In genomic region chr1:11806307-11806936, GRCh38 we compare ENCODE assay signal across 8 cellular contexts. TPM values are rescaled to one million over a fixed set of nuclear protein-coding genes. Genes with fewer than 3 reads are reported as not detected.
A peak's percentile ranks its signal among the peaks of the same experiment; 100 is the strongest.
DNase-seq lines count a peak whose midpoint lies in the region; ATAC-seq and TF ChIP-seq lines count a peak whose summit lies in the region.

No MANE protein-coding gene starts in this region.

- peak overlapping the region; percentile 96 to 98 for H3K4me3 Mint-ChIP-seq in activated T-cell treated with anti-CD3 and anti-CD28 coated beads, Interleukin-2, amount 50 U/mL, for 72 hours
- H3K4me3 Mint-ChIP-seq in progenitor cell of endocrine pancreas (ENCODE audit: low read depth): peak overlapping the region; percentile 100

- H3K36me3 Mint-ChIP-seq in activated T-cell treated with anti-CD3 and anti-CD28 coated beads, Interleukin-2, amount 50 U/mL, for 72 hours (ENCODE audit: insufficient read depth in 2 of 2): peaks cover 0 to 2% of the 10 kb centered on the region in 2 donors
- H3K36me3 Mint-ChIP-seq in progenitor cell of endocrine pancreas (ENCODE audit: insufficient read depth): peaks cover 5% of the 10 kb centered on the region

- H3K27me3 Mint-ChIP-seq in activated T-cell treated with anti-CD3 and anti-CD28 coated beads, Interleukin-2, amount 50 U/mL, for 72 hours (ENCODE audit: low read depth): no peaks in the 10 kb centered on the region
- no peaks in the 10 kb centered on the region for H3K27me3 Mint-ChIP-seq in progenitor cell of endocrine pancreas

- peak; percentile 33 for ATAC-seq in GM21423 (IDR thresholded peaks at IDR 0.05; ENCODE audit: unreplicated experiment)
- ATAC-seq in activated T-cell treated with anti-CD3 and anti-CD28 coated beads, Interleukin-2, amount 50 U/mL, for 72 hours (replicated peaks in 1 of 2): peak; percentile 57 to 59

- no peak for TF ChIP-seq CTCF in progenitor cell of endocrine pancreas (IDR thresholded peaks at IDR 0.05; ENCODE audit: unreplicated experiment)

- no peaks in the 10 kb centered on the region for H3K9me3 Mint-ChIP-seq in activated T-cell treated with anti-CD3 and anti-CD28 coated beads, Interleukin-2, amount 50 U/mL, for 72 hours
- H3K9me3 Mint-ChIP-seq in progenitor cell of endocrine pancreas (ENCODE audit: low read depth): no peaks in the 10 kb centered on the region

- intact Hi-C loops in cardiac septum (cut with DNase I): loop anchor here (1.0 kb wide), 1 partner anchor 16 kb away; no protein-coding TSS in a partner anchor

- peak overlapping the region; percentile 93 for H3K27ac Mint-ChIP-seq in activated T-cell treated with anti-CD3 and anti-CD28 coated beads, Interleukin-2, amount 50 U/mL, for 72 hours
- H3K27ac Mint-ChIP-seq in progenitor cell of endocrine pancreas: peak overlapping the region; percentile 97

- DNase-seq in DMS 273 (lab: John Stamatoyannopoulos, UW; ENCODE audit: unreplicated experiment) (peak; percentile 92), DMS 273 treated with DMSO at 0.1 percent for 48 hours (lab: John Stamatoyannopoulos, UW) (no peak), HPDE6-E6E7 (ENCODE audit: extremely low spot score) (peak; percentile 71), cardiac septum (ENCODE audit: low spot score) (peak; percentile 44), progenitor cell of endocrine pancreas (ENCODE audit: low spot score, unreplicated experiment) (no peak), HK-2 (ENCODE audit: unreplicated experiment) (no peak)
- no peak for DNase-seq in activated T-cell treated with anti-CD3 and anti-CD28 coated beads, Interleukin-2, amount 50 U/mL, for 72 hours

- peaks cover 73% of the 10 kb centered on the region for H3K4me1 Mint-ChIP-seq in activated T-cell treated with anti-CD3 and anti-CD28 coated beads, Interleukin-2, amount 50 U/mL, for 72 hours (ENCODE audit: low read depth)
- H3K4me1 Mint-ChIP-seq in progenitor cell of endocrine pancreas (ENCODE audit: low read depth): peaks cover 44% of the 10 kb centered on the region

RNA-seq across cellular contexts. Expression of gene CLCN6, which starts 0.4 kb away (rescaled TPM):
- total RNA-seq in activated T-cell treated with anti-CD3 and anti-CD28 coated beads, Interleukin-2, amount 50 U/mL, for 72 hours: 1 to 10 TPM; 8.2 to 9.3 TPM
- total RNA-seq in cardiac septum: 26.3 TPM
- 44.1 and 44.3 TPM in 2 replicates for total RNA-seq in progenitor cell of endocrine pancreas

RNA-seq across cellular contexts. Expression of gene MTHFR, which starts 0.7 kb away (rescaled TPM):
- total RNA-seq in activated T-cell treated with anti-CD3 and anti-CD28 coated beads, Interleukin-2, amount 50 U/mL, for 72 hours: 10 to 100 TPM; 16.0 to 18.7 TPM
- total RNA-seq in cardiac septum (33.7 TPM), progenitor cell of endocrine pancreas (28.6 and 29.2 TPM in 2 replicates)

RNA-seq across cellular contexts. Expression of gene NPPA, which starts 41.2 kb away (rescaled TPM):
- total RNA-seq in activated T-cell treated with anti-CD3 and anti-CD28 coated beads, Interleukin-2, amount 50 U/mL, for 72 hours: not detected
- 21,376 TPM for total RNA-seq in cardiac septum
- not detected in 2 replicates for total RNA-seq in progenitor cell of endocrine pancreas

RNA-seq across cellular contexts. Expression of gene C1orf167, which starts 44.4 kb away (rescaled TPM):
- total RNA-seq in activated T-cell treated with anti-CD3 and anti-CD28 coated beads, Interleukin-2, amount 50 U/mL, for 72 hours: under 1 TPM in 1 of 2 donors, not detected in 1; 0.41 TPM
- total RNA-seq in cardiac septum (2.3 TPM), progenitor cell of endocrine pancreas (0.67 TPM in 1 of 2 replicates, not detected in the other)

RNA-seq across cellular contexts. Expression of gene NPPB, which starts 52.3 kb away (rescaled TPM):
- total RNA-seq in activated T-cell treated with anti-CD3 and anti-CD28 coated beads, Interleukin-2, amount 50 U/mL, for 72 hours: not detected
- total RNA-seq in cardiac septum (7,162 TPM), progenitor cell of endocrine pancreas (5.3 and 9.1 TPM in 2 replicates)

Comparison
In these comparisons a context has a peak if more than half of its experiments do, and no peak if none do; other contexts are left out.
1. DNase-seq: peak in DMS 273 (single experiment), HPDE6-E6E7 (single experiment) and cardiac septum (single experiment); none in DMS 273 treated with DMSO at 0.1 percent for 48 hours (single experiment), activated T-cell treated with anti-CD3 and anti-CD28 coated beads, Interleukin-2, amount 50 U/mL, for 72 hours (0 of 2), progenitor cell of endocrine pancreas (single experiment) and HK-2 (single experiment).
2. RNA of gene NPPA, which starts 41.2 kb away (total RNA-seq): 21,376 TPM in cardiac septum (single experiment); not detected in activated T-cell treated with anti-CD3 and anti-CD28 coated beads, Interleukin-2, amount 50 U/mL, for 72 hours and not detected in progenitor cell of endocrine pancreas; every median in the first group is over 1,000 times any median in the second.